In genomic region chr11:79437274-79437980, GRCh38 we compare ENCODE assay signal across 1 cellular context.
TF ChIP-seq lines count a peak whose summit lies in the region.

No MANE protein-coding gene starts in this region.

TF ChIP-seq in GM23338, 12 proteins besides CTCF, POLR2A, EP300 and RAD21 (continued from another document):
- TF ChIP-seq ZNF462 (CRISPR knock-in tag; IDR thresholded peaks at IDR 0.05) = no peak
